ENCODE assay signal across 24 cellular contexts in genomic region chr6:139570166-139570565, GRCh38.
A peak's percentile ranks its signal among the peaks of the same experiment; 100 is the strongest.
DNase-seq lines count a peak whose midpoint lies in the region; ATAC-seq and TF ChIP-seq lines count a peak whose summit lies in the region.
"Had no signal": no experiment of that assay in that cellular context is flagged by ENCODE, and none has a peak within 500 bp of the region (broad histone marks: within the 10 kb centered on the region; RNA-seq: fewer than 3 reads in every experiment).

No MANE protein-coding gene starts in this region.

- H3K27me3 ChIP-seq in Panc1 (ENCODE audit: control insufficient read depth, insufficient read depth, low read length) (no peaks in the 10 kb centered on the region), neural progenitor cell (no peaks in the 10 kb centered on the region), transverse colon (no peaks in the 10 kb centered on the region)
- H3K27me3 ChIP-seq: spleen had no signal

- no peak for ATAC-seq in Panc1
- ATAC-seq in effector memory CD8-positive, alpha-beta T cell (replicated peaks): no peak
- ATAC-seq in HG03571 (IDR thresholded peaks at IDR 0.05; ENCODE audit: unreplicated experiment): no peak
- ATAC-seq in HG02798 (IDR thresholded peaks at IDR 0.05; ENCODE audit: poor library complexity, unreplicated experiment): no peak

- no peak for TF ChIP-seq EP300 in transverse colon (IDR thresholded peaks at IDR 0.05; ENCODE audit: low read depth)

- H3K4me1 Mint-ChIP-seq in effector memory CD8-positive, alpha-beta T cell (ENCODE audit: low read depth in 2 of 2): peaks cover 0 to 4% of the 10 kb centered on the region in 2 donors
- peaks cover 8% of the 10 kb centered on the region for H3K4me1 Mint-ChIP-seq in neural progenitor cell

- in situ Hi-C loops in Panc1 (cut with HindIII; ENCODE audit: low pct_unique_long_range_greater_than_20kb, low sequenced_read_pairs) (no loop called here), transverse colon (cut with MboI; ENCODE audit: low pct_ligation_motif_present in 1 of 4, low pct_unique_long_range_greater_than_20kb in 1 of 4, low sequenced_read_pairs in 3 of 4) (no loop called here)

- TF ChIP-seq POLR2A in transverse colon (IDR thresholded peaks at IDR 0.05): no peak

- CTCF ChIA-PET in Panc1 (lab: Charles Lee): no interaction called here

- no peaks in the 10 kb centered on the region for H3K9me3 Mint-ChIP-seq in effector memory CD8-positive, alpha-beta T cell
- peaks cover 8% of the 10 kb centered on the region for H3K9me3 Mint-ChIP-seq in neural progenitor cell

- no peaks in the 10 kb centered on the region for H3K9me3 ChIP-seq in Panc1 (ENCODE audit: control insufficient read depth, insufficient read depth, low read depth, low read length)
- no peaks in the 10 kb centered on the region for H3K9me3 ChIP-seq in neural progenitor cell (ENCODE audit: low read depth)
- H3K9me3 ChIP-seq in transverse colon: no peaks in the 10 kb centered on the region

- POLR2A ChIA-PET in Panc1 (lab: Charles Lee): interaction anchor here (0.6 to 0.7 kb wide), 2 partner anchors 196 to 1897 kb away, joined by 3 to 5 read pairs; partner anchors contain the start of gene CITED2

- H3K27ac ChIP-seq in Panc1 (ENCODE audit: low read length) (peak overlapping the region; percentile 86), neural progenitor cell (no peak overlapping the region), transverse colon (no peak overlapping the region)
- H3K27ac ChIP-seq: KMS-11, SK-N-MC, spleen, VCaP had no signal

- H3K36me3 ChIP-seq in Panc1 (ENCODE audit: control insufficient read depth, insufficient read depth, low read length): no peaks in the 10 kb centered on the region
- H3K36me3 ChIP-seq in neural progenitor cell: no peaks in the 10 kb centered on the region
- no peaks in the 10 kb centered on the region for H3K36me3 ChIP-seq in transverse colon
- H3K36me3 ChIP-seq: spleen had no signal

- no peaks in the 10 kb centered on the region for H3K27me3 Mint-ChIP-seq in effector memory CD8-positive, alpha-beta T cell
- H3K27me3 Mint-ChIP-seq in neural progenitor cell (ENCODE audit: insufficient read depth, low read depth): peaks cover 3% of the 10 kb centered on the region
- H3K27me3 Mint-ChIP-seq: activated CD4-positive, alpha-beta T cell treated with anti-CD3 and anti-CD28 coated beads, Interleukin-2, amount 10 ng/mL, durations not matched to agents 24 days and 14 days had no signal

- DNase-seq in ELR (ENCODE audit: low read depth): peak; percentile 53
- no peak for DNase-seq in Panc1 (ENCODE audit: low read depth, low spot score)
- DNase-seq in effector memory CD8-positive, alpha-beta T cell: no peak
- no peak for DNase-seq in neural progenitor cell (ENCODE audit: low spot score)
- no peak for DNase-seq in transverse colon
- no peak for DNase-seq in NCI-H1105 treated with DMSO at 0.1 percent for 48 hours (lab: John Stamatoyannopoulos, UW)
- DNase-seq: activated CD4-positive, alpha-beta T cell treated with anti-CD3 and anti-CD28 coated beads, Interleukin-2, amount 10 ng/mL, durations not matched to agents 24 days and 14 days; activated naive CD4-positive, alpha-beta T cell treated with anti-CD3 and anti-CD28 coated beads, Interleukin-2, amount 50 U/mL, for 16 hours; caudate nucleus; DMS79; NCI-H1048; NCI-H187; NCI-H2171 treated with DMSO at 0.1 percent for 48 hours; NCI-H526; occipital lobe; spleen; stimulated activated CD4-positive, alpha-beta T cell treated with anti-CD3 and anti-CD28 coated beads, Interleukin-2, amount 100 ng/mL, for 48 hours; stimulated activated naive CD4-positive, alpha-beta T cell; T-helper 2 cell had no signal

- H3K4me3 ChIP-seq in Panc1 (ENCODE audit: low read depth in 2 of 2, low read length in 2 of 2): no peak overlapping the region; a peak in 1 of 4 replicates
- H3K4me3 ChIP-seq in neural progenitor cell: no peak overlapping the region
- H3K4me3 ChIP-seq in transverse colon: no peak overlapping the region
- H3K4me3 ChIP-seq: SK-N-MC, spleen had no signal

- 78 to 81% methylated on average over 3 of the region's 3 CpGs for WGBS in transverse colon (ENCODE audit: low coverage in 1 of 2), 2 donors

- BruUV-seq in Panc1 (replicated peaks; lab: Mats Ljungman, UMichigan): no TSS peak

- H3K4me3 Mint-ChIP-seq in effector memory CD8-positive, alpha-beta T cell: no peak overlapping the region
- H3K4me3 Mint-ChIP-seq in neural progenitor cell: no peak overlapping the region
- H3K4me3 Mint-ChIP-seq: activated CD4-positive, alpha-beta T cell treated with anti-CD3 and anti-CD28 coated beads, Interleukin-2, amount 10 ng/mL, durations not matched to agents 24 days and 14 days had no signal

- no peaks in the 10 kb centered on the region for H3K79me2 ChIP-seq in neural progenitor cell (ENCODE audit: low read depth)

- H3K27ac Mint-ChIP-seq in effector memory CD8-positive, alpha-beta T cell: peak overlapping the region; percentile 23 to 51
- H3K27ac Mint-ChIP-seq in neural progenitor cell: peak overlapping the region; percentile 69
- H3K27ac Mint-ChIP-seq: activated CD4-positive, alpha-beta T cell treated with anti-CD3 and anti-CD28 coated beads, Interleukin-2, amount 10 ng/mL, durations not matched to agents 24 days and 14 days had no signal

- TF ChIP-seq CTCF in Panc1 (IDR thresholded peaks at IDR 0.05) (no peak), neural progenitor cell (IDR thresholded peaks at IDR 0.05) (no peak), transverse colon (IDR thresholded peaks at IDR 0.05) (no peak)

- intact Hi-C loops in Panc1 (cut with micrococcal nuclease; ENCODE audit: unreplicated experiment): no loop called here
- intact Hi-C loops in transverse colon (cut with DNase I; ENCODE audit: low total_unique reads): no loop called here

- no peak overlapping the region for H2AFZ ChIP-seq in neural progenitor cell (replicated peaks)

- no peaks in the 10 kb centered on the region for H4K20me1 ChIP-seq in neural progenitor cell (ENCODE audit: low read depth)

- no peaks in the 10 kb centered on the region for H3K36me3 Mint-ChIP-seq in effector memory CD8-positive, alpha-beta T cell (ENCODE audit: insufficient read depth)
- no peaks in the 10 kb centered on the region for H3K36me3 Mint-ChIP-seq in neural progenitor cell

- H3F3A ChIP-seq in neural progenitor cell (ENCODE audit: low read depth): no peaks in the 10 kb centered on the region

- no peak overlapping the region for H3K4me2 ChIP-seq in neural progenitor cell
- H3K4me2 ChIP-seq: KMS-11 had no signal

- H3K4me1 ChIP-seq in Panc1 (ENCODE audit: control insufficient read depth, insufficient read depth, low read length) (peaks cover 37% of the 10 kb centered on the region), neural progenitor cell (no peaks in the 10 kb centered on the region), transverse colon (no peaks in the 10 kb centered on the region)

- H3K9ac ChIP-seq in neural progenitor cell: no peak overlapping the region
- H3K9ac ChIP-seq: KMS-11 had no signal
